In genomic region chr3:43090238-43090637, GRCh38 we compare ENCODE assay signal across 2 cellular contexts.
TF ChIP-seq lines count a peak whose summit lies in the region.

No MANE protein-coding gene starts in this region.

TF ChIP-seq in A549, 52 proteins besides CTCF, POLR2A, EP300 and RAD21:
- TF ChIP-seq RFX5 (IDR thresholded peaks at IDR 0.05) (no peak), MAFK (IDR thresholded peaks at IDR 0.05; ENCODE audit: partially characterized antibody) (peak; percentile 50)

TF ChIP-seq in K562, 482 proteins besides CTCF, POLR2A, EP300 and RAD21:
- TF ChIP-seq ZNF316 (IDR thresholded peaks at IDR 0.05), result peak; percentile 89
- TF ChIP-seq SNRNP70 (optimal IDR thresholded peaks at IDR 0.05; ENCODE audit: low read depth, low read length), result no peak
- peak; percentile 67 for TF ChIP-seq MAFG (tag; conservative IDR thresholded peaks at IDR 0.05)
- peak; percentile 82 for TF ChIP-seq C11orf30 (IDR thresholded peaks at IDR 0.05; ENCODE audit: low read depth)
- TF ChIP-seq MAFF (IDR thresholded peaks at IDR 0.05; ENCODE audit: low read length), result peak; percentile 64
